24 cellular contexts compared by ENCODE assay signal in genomic region chr5:153784277-153784676, GRCh38.
"Had no signal": no experiment of that assay in that cellular context is flagged by ENCODE, and none has a peak within 500 bp of the region (broad histone marks: within the 10 kb centered on the region; RNA-seq: fewer than 3 reads in every experiment).

No MANE protein-coding gene starts in this region.

- DNase-seq: activated CD4-positive, alpha-beta memory T cell treated with anti-CD3 and anti-CD28 coated beads for 36 hours; activated CD4-positive, alpha-beta T cell treated with anti-CD3 and anti-CD28 coated beads for 48 hours; activated CD4-positive, CD25-positive, alpha-beta regulatory T cell; activated effector memory CD4-positive, alpha-beta T cell treated with Interleukin-2 at 50 U/mL for 16 hours; activated naive CD4-positive, alpha-beta T cell treated with anti-CD3 and anti-CD28 coated beads for 36 hours; activated naive CD8-positive, alpha-beta T cell treated with anti-CD3 and anti-CD28 coated beads, Interleukin-2, amount 10 ng/mL, durations not matched to agents 7 days and 5 days; activated T-cell treated with anti-CD3 and anti-CD28 coated beads, Interleukin-2, amount 50 U/mL, for 48 hours; amygdala; dermis blood vessel endothelial cell; effector memory CD8-positive, alpha-beta T cell; heart right ventricle; left colon; naive B cell; occipital lobe; stimulated activated CD4-positive, alpha-beta T cell treated with anti-CD3 and anti-CD28 coated beads, Interleukin-2, amount 100 ng/mL, for 48 hours; stimulated activated CD8-positive, alpha-beta memory T cell treated with anti-CD3 and anti-CD28 coated beads, Interleukin-4, amount 100 ng/mL, for 48 hours; stimulated activated naive B cell treated with anti-CD40 and anti-IgM and Interleukin-4, amounts not matched to agents 10 μg/mL and 1 μg/mL and 100 μg/mL, for 72 hours; testis; trophoblast cell had no signal

- H3K27ac ChIP-seq: esophagus muscularis mucosa, heart right ventricle, testis, vagina had no signal

- H3K9me3 ChIP-seq: esophagus muscularis mucosa, heart right ventricle, testis, vagina had no signal

- H3K27me3 ChIP-seq: esophagus muscularis mucosa, testis, vagina had no signal

- FAIRE-seq: endothelial cell of umbilical vein, keratinocyte had no signal

- H3K36me3 ChIP-seq: esophagus muscularis mucosa, heart right ventricle, vagina had no signal

- H3K4me1 ChIP-seq: esophagus muscularis mucosa, testis, vagina had no signal

- ATAC-seq: effector memory CD8-positive, alpha-beta T cell; heart right ventricle; left colon; sciatic nerve; stimulated activated naive B cell treated with anti-CD40 and anti-IgM and Interleukin-4, amounts not matched to agents 10 μg/mL and 1 μg/mL and 100 μg/mL, for 72 hours had no signal

- H3K4me3 ChIP-seq: esophagus muscularis mucosa, heart right ventricle, testis, vagina had no signal
